ENCODE assay signal across 9 cellular contexts in the genomic region with DNA sequence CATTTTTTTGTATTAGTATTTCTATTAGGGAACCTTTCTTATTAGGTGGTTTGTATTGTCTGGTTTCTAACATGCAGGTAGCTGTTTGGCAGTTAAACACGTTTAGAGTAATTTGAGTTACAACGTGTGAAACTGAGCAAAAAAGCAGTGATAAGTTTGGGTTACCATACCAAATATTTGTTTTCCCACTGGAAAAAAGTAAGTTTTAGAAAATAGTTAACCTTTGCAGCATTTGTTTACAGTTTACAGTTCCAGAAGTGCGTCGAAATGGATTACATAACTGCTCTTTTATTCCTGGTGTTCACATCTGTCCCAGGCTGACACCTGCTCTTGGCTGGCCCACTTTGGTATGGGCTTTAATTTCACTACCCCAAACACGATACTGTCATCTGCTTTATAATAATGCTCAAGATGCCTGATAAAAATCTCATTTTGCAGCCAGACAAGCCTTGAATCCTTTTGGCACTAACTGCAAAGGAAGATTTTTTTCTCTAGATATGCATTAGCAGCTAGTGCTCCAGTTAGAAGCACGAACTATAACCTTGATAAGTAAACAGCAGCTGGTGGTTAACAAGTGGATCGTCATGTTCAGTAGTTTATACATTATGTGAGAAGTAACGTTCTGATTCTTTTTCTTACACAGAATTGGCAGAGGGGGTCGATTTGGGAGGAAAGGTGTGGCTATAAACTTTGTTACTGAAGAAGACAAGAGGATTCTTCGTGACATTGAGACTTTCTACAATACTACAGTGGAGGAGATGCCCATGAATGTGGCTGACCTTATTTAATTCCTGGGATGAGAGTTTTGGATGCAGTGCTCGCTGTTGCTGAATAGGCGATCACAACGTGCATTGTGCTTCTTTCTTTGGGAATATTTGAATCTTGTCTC. TPM values are rescaled to one million over a fixed set of nuclear protein-coding genes. Genes with fewer than 3 reads are reported as not detected.
DNase-seq lines count a peak whose midpoint lies in the region; FAIRE-seq and TF ChIP-seq lines count a peak whose summit lies in the region.
"Had no signal": no experiment of that assay in that cellular context is flagged by ENCODE, and none has a peak within 500 bp of the region (broad histone marks: within the 10 kb centered on the region; RNA-seq: fewer than 3 reads in every experiment).

No MANE protein-coding gene starts in this region.

- no peak overlapping the region for H3K4me3 ChIP-seq in mesodermal cell (ENCODE audit: extremely low read depth, insufficient read depth, low read length, poor library complexity, severe bottlenecking)
- H3K4me3 ChIP-seq: gastroesophageal sphincter had no signal

- H3K4me1 ChIP-seq in mesodermal cell (ENCODE audit: control insufficient read depth, insufficient read depth, low read length, poor library complexity, severe bottlenecking): peaks cover 4% of the 10 kb centered on the region

- peak overlapping the region; percentile 98 for H3K27ac ChIP-seq in VCaP
- H3K27ac ChIP-seq in mesodermal cell (ENCODE audit: low read depth, low read length, severe bottlenecking): peak overlapping the region; percentile 24
- H3K27ac ChIP-seq: gastroesophageal sphincter had no signal

- no peak for TF ChIP-seq POLR2A in H54 (IDR thresholded peaks at IDR 0.05; ENCODE audit: low read depth, low read length)

- 94 to 96% methylated on average over 9 of the region's 13 CpGs for WGBS in mesodermal cell (ENCODE audit: insufficient coverage in 2 of 2), 2 experiments

- TF ChIP-seq CTCF in D721Med (IDR thresholded peaks at IDR 0.05; ENCODE audit: insufficient read depth, missing control alignments) (no peak), VCaP (conservative IDR thresholded peaks at IDR 0.05) (no peak)

- H3K36me3 ChIP-seq in mesodermal cell (ENCODE audit: control insufficient read depth, insufficient read depth, low read length): peaks cover 84% of the 10 kb centered on the region

- DNase-seq in D721Med (ENCODE audit: insufficient read length, low spot score): no peak
- no peak for DNase-seq in H54 (ENCODE audit: insufficient read length, low spot score)
- DNase-seq in stimulated activated CD4-positive, alpha-beta T cell treated with anti-CD3 and anti-CD28 coated beads, Interleukin-2, amount 100 ng/mL, for 48 hours: no peak
- no peak for DNase-seq in COLO668 (lab: John Stamatoyannopoulos, UW; ENCODE audit: unreplicated experiment)
- DNase-seq in NCI-H774 (lab: John Stamatoyannopoulos, UW): no peak
- DNase-seq: KG1 had no signal

- FAIRE-seq in D721Med (lab: Jason Lieb, UNC): peak; percentile 38
- FAIRE-seq in H54 (lab: Jason Lieb, UNC): peak; percentile 74

- H3K9me3 ChIP-seq in mesodermal cell (ENCODE audit: control insufficient read depth, low read length): no peaks in the 10 kb centered on the region
- H3K9me3 ChIP-seq: gastroesophageal sphincter had no signal

RNA-seq across cellular contexts. Expression of a gene that starts 5.3 kb away (rescaled TPM):
- 506 TPM for polyA plus RNA-seq in mesodermal cell (2013, experiment 1 of 2)
- 551 TPM for polyA plus RNA-seq in mesodermal cell (2013, experiment 2 of 2)

RNA-seq across cellular contexts. Expression of a gene that starts 17.6 kb away (rescaled TPM):
- 70.1 TPM for polyA plus RNA-seq in mesodermal cell (2013, experiment 1 of 2)
- 66.0 TPM for polyA plus RNA-seq in mesodermal cell (2013, experiment 2 of 2)

RNA-seq across cellular contexts. Expression of a gene that starts 53.8 kb away (rescaled TPM):
- not detected for polyA plus RNA-seq in mesodermal cell (2013, experiment 1 of 2)
- not detected for polyA plus RNA-seq in mesodermal cell (2013, experiment 2 of 2)
